ENCODE assay signal across 6 cellular contexts in the genomic region with DNA sequence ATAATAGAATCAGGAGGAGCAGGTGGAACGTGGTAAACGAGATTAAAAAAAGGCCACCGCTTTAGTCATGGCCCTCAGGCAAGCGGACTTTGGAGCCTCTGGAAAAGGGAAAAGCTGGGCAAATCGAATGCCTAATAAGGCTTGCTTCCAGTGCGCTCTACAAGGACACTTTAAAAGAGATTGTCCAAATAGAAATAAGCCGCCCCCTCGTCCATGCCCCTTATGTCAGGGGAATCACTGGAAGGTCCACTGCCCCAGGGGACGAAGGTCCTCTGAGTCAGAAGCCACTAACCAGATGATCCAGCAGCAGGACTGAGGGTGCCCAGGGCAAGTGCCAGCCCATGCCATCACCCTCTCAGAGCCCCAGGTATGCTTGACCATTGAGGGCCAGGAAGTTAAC. TPM values are rescaled to one million over a fixed set of nuclear protein-coding genes. Genes with fewer than 3 reads are reported as not detected.
DNase-seq lines count a peak whose midpoint lies in the region; ATAC-seq and TF ChIP-seq lines count a peak whose summit lies in the region.
"Not testable (repeated sequence)": the region's sequence is repeated elsewhere in the genome, so short reads cannot be mapped to it uniquely, and the experiment has no call there.

No MANE protein-coding gene starts in this region.

- CTCF ChIA-PET in Caco-2 (lab: Charles Lee); PC-3 (lab: Charles Lee): not testable (repeated sequence)

- not testable (repeated sequence) for H3K9ac ChIP-seq in PC-3 (ENCODE audit: low read length); endodermal cell (ENCODE audit: extremely low read depth, low read length, poor library complexity, severe bottlenecking)

- H3K9me2 ChIP-seq in PC-3 (replicated peaks; ENCODE audit: low read length): not testable (repeated sequence)

- H3K4me1 Mint-ChIP-seq in Caco-2 (ENCODE audit: low read depth, unreplicated experiment): not testable (repeated sequence)
- H3K4me1 Mint-ChIP-seq in endodermal cell: peaks cover 30% of the 10 kb centered on the region

- WGBS in body of pancreas, 2 donors: 50 to 59% methylated on average over 9 of the region's 9 CpGs
- WGBS in endodermal cell (ENCODE audit: insufficient coverage in 1 of 2, insufficient read length in 1 of 2), 2 experiments: 93 to 100% methylated on average over 2 to 9 of the region's 9 CpGs
- 23% methylated on average over 9 of the region's 9 CpGs for WGBS in right lobe of liver (ENCODE audit: insufficient coverage, low coverage, low lambda C conversion rate, missing lambda C conversion rate)

- H2AFZ ChIP-seq in PC-3 (ENCODE audit: low read length): not testable (repeated sequence)

- H3K9me3 Mint-ChIP-seq in Caco-2 (ENCODE audit: unreplicated experiment); endodermal cell: not testable (repeated sequence)

- TF ChIP-seq CTCF in Caco-2 (IDR thresholded peaks at IDR 0.05; ENCODE audit: insufficient read depth in 1 of 2, low read depth in 1 of 2, low read length in 1 of 2, severe bottlenecking in 1 of 2, unreplicated experiment in 1 of 2); PC-3 (conservative IDR thresholded peaks at IDR 0.05; ENCODE audit: low read depth, low read length); body of pancreas (IDR thresholded peaks at IDR 0.05); endodermal cell (conservative IDR thresholded peaks at IDR 0.05); right lobe of liver (IDR thresholded peaks at IDR 0.05): not testable (repeated sequence)

- TF ChIP-seq POLR2A in body of pancreas (IDR thresholded peaks at IDR 0.05); right lobe of liver (IDR thresholded peaks at IDR 0.05): not testable (repeated sequence)

- H3K27ac ChIP-seq in PC-3 (ENCODE audit: low read length); endodermal cell (ENCODE audit: low read depth, low read length): not testable (repeated sequence)
- H3K27ac ChIP-seq in body of pancreas (peak overlapping the region in 2 of 4 donors; percentile 37 to 63), right lobe of liver (peak overlapping the region in 2 of 3 donors; percentile 11 to 62)

- not testable (repeated sequence) for H3K9me3 ChIP-seq in Caco-2; PC-3 (ENCODE audit: low read length); body of pancreas; endodermal cell (ENCODE audit: control insufficient read depth, low read length); right lobe of liver

- ATAC-seq in PC-3, body of pancreas, left lobe of liver, right lobe of liver: not testable (repeated sequence)

- H3K36me3 ChIP-seq in Caco-2 (ENCODE audit: control insufficient read depth, insufficient read depth, low read length); PC-3 (ENCODE audit: low read depth, low read length); body of pancreas (replicated peaks in 1 of 2; ENCODE audit: insufficient read depth in 1 of 2, low read depth in 2 of 2); endodermal cell (ENCODE audit: control insufficient read depth, insufficient read depth, low read length); right lobe of liver: not testable (repeated sequence)

- H4K20me1 ChIP-seq in PC-3 (ENCODE audit: low read length): not testable (repeated sequence)

- BruUV-seq in Caco-2 (replicated peaks; lab: Mats Ljungman, UMichigan); PC-3 (replicated peaks; lab: Mats Ljungman, UMichigan): not testable (repeated sequence)

- H3K27ac Mint-ChIP-seq in Caco-2 (ENCODE audit: unreplicated experiment); endodermal cell: not testable (repeated sequence)

- not testable (repeated sequence) for H3K27me3 Mint-ChIP-seq in Caco-2 (ENCODE audit: insufficient read depth, unreplicated experiment); endodermal cell (ENCODE audit: insufficient read depth)

- intact Hi-C loops in Caco-2 (cut with micrococcal nuclease; ENCODE audit: unreplicated experiment): loop anchor here (2.0 kb wide), 1 partner anchor 47 kb away; no protein-coding TSS in a partner anchor
- intact Hi-C loops in PC-3 (cut with micrococcal nuclease); body of pancreas (cut with DNase I); right lobe of liver (cut with DNase I): not testable (repeated sequence)

- H3K27me3 ChIP-seq in Caco-2 (replicated peaks; ENCODE audit: control insufficient read depth, insufficient read depth, low read length); PC-3 (ENCODE audit: low read length); body of pancreas; endodermal cell (ENCODE audit: control insufficient read depth, insufficient read depth, low read length, poor library complexity, severe bottlenecking); right lobe of liver: not testable (repeated sequence)

- H3K4me1 ChIP-seq in Caco-2; PC-3 (ENCODE audit: insufficient read depth, low read length); endodermal cell (ENCODE audit: control insufficient read depth, insufficient read depth, low read length); right lobe of liver: not testable (repeated sequence)
- H3K4me1 ChIP-seq in body of pancreas: peaks cover 11% of the 10 kb centered on the region

- H3K4me3 Mint-ChIP-seq in Caco-2 (ENCODE audit: unreplicated experiment); endodermal cell: not testable (repeated sequence)

- H3K4me3 ChIP-seq in Caco-2 (ENCODE audit: low read depth, low read length); PC-3 (ENCODE audit: low read length); body of pancreas; endodermal cell (ENCODE audit: low read length); right lobe of liver: not testable (repeated sequence)

- POLR2A ChIA-PET in Caco-2 (lab: Charles Lee); PC-3 (lab: Charles Lee; ENCODE audit: unreplicated experiment): not testable (repeated sequence)

- H3K36me3 Mint-ChIP-seq in Caco-2 (ENCODE audit: insufficient read depth, unreplicated experiment): peaks cover 12% of the 10 kb centered on the region
- H3K36me3 Mint-ChIP-seq in endodermal cell (ENCODE audit: low read depth): not testable (repeated sequence)

- H3K79me2 ChIP-seq in PC-3 (ENCODE audit: low read length): not testable (repeated sequence)

- not testable (repeated sequence) for H3K4me2 ChIP-seq in PC-3 (ENCODE audit: low read length)

- not testable (repeated sequence) for H3F3A ChIP-seq in PC-3 (ENCODE audit: low read length, unreplicated experiment)

- DNase-seq in Caco-2 (peak; percentile 67 to 71), PC-3 (peak; percentile 28), body of pancreas (peak; percentile 15 to 53 (median 32)), endodermal cell (peak; percentile 10), left lobe of liver (ENCODE audit: low spot score) (peak; percentile 69), right lobe of liver (peak; percentile 55 to 75 (median 62))

RNA-seq across cellular contexts. Expression of a gene that starts 47.1 kb away (rescaled TPM):
- total RNA-seq in Caco-2 (2022) (62.7 and 67.6 TPM in 2 replicates), PC-3 (2014; rRNA removed) (32.0 and 37.5 TPM in 2 replicates), body of pancreas (10 to 100 TPM in 1 of 2 donors, 1 to 10 TPM in 1; 6.3 to 17.4 TPM), endodermal cell (10 to 100 TPM; 47.1 to 57.3 TPM), left lobe of liver (7.8 TPM), right lobe of liver (10 to 100 TPM in 3 of 6 experiments, 1 to 10 TPM in 3; 8.2 to 18.9 (median 9.9) TPM)
- polyA plus RNA-seq in endodermal cell (2013, experiment 1 of 2): 53.9 TPM
- polyA plus RNA-seq in endodermal cell (2013, experiment 2 of 2): 50.4 TPM

RNA-seq across cellular contexts. Expression of a gene that starts 47.2 kb away (rescaled TPM):
- 316 and 341 TPM in 2 replicates for total RNA-seq in Caco-2 (2022)
- 207 and 215 TPM in 2 replicates for total RNA-seq in PC-3 (2014; rRNA removed)
- total RNA-seq in body of pancreas: 100 to 1,000 TPM; 130 to 131 TPM
- 100 to 1,000 TPM; 368 to 383 TPM for total RNA-seq in endodermal cell
- 443 TPM for polyA plus RNA-seq in endodermal cell (2013, experiment 1 of 2)
- 434 TPM for polyA plus RNA-seq in endodermal cell (2013, experiment 2 of 2)
- total RNA-seq in left lobe of liver: 52.1 TPM
- total RNA-seq in right lobe of liver: 10 to 100 TPM; 43.0 to 55.0 (median 52.4) TPM

Comparison
In these comparisons a context has a peak if more than half of its experiments do, and no peak if none do; other contexts are left out.
1. DNase-seq: peak in every context shown above with its lines; median percentile 69 in Caco-2; 69 in left lobe of liver; 62 in right lobe of liver; 32 in body of pancreas; 28 in PC-3; 10 in endodermal cell.